ENCODE assay signal across 17 cellular contexts in the genomic region with DNA sequence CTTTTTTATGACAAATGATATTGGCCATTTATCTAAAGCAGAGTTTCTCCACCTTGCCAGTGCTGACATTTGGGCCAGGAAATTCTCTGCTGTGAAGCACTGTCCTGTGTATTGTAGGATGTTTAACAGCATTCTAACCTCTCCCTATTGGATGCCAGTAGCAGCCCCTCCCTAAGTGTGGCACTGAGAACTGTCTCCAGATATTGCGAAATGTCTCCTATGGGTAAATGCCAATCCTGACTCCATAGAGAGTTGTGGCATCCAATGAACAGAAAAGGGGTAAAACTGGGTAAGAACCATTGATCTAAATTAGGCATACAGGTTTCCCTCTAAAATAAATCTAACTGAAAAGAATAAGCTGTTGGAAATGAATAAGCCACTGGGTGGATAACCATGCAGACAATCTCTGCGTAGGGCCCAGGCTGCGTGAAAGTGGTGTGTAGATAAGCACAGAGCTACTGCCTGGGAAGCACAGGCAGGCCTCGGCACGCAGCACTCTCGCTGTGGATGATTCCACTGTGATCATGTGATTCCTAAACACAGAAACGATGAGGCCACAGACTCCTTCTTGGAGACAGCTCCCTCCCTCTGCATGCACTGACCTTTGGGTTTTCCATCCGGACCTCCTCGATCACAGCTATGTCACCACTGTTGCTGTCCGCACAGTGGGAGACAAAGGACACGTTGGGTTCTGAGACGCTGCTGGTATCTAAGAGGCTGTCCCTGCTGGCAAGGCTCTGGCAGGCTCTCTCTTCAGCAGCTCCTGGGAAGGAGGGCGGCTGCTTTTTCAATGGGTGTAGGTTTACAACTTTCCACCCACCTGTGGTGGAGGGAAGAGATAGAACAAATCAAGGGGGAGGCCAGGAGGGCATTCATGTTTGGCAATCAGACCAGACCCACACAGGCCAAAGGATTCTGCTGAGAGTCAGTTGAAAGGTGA. TPM values are rescaled to one million over a fixed set of nuclear protein-coding genes. Genes with fewer than 3 reads are reported as not detected.
DNase-seq lines count a peak whose midpoint lies in the region; ATAC-seq, FAIRE-seq and TF ChIP-seq lines count a peak whose summit lies in the region.
"Had no signal": no experiment of that assay in that cellular context is flagged by ENCODE, and none has a peak within 500 bp of the region (broad histone marks: within the 10 kb centered on the region; RNA-seq: fewer than 3 reads in every experiment).

No MANE protein-coding gene starts in this region.

- peaks cover 86% of the 10 kb centered on the region; the same call in 2 of the 3 replicates for H3K36me3 ChIP-seq in K562 (ENCODE audit: control insufficient read depth, insufficient read depth, low read length)
- peaks cover 25 to 27% of the 10 kb centered on the region in 2 donors for H3K36me3 ChIP-seq in prostate gland

- TF ChIP-seq RAD21 in Ishikawa (IDR thresholded peaks at IDR 0.05; ENCODE audit: low read depth) (no peak), K562 (CRISPR knock-in tag; conservative IDR thresholded peaks at IDR 0.05 in 1 of 2, IDR thresholded peaks at IDR 0.05 in 1 of 2) (no peak)

- H3K4me1 ChIP-seq in K562 (replicated peaks in 1 of 2; ENCODE audit: control insufficient read depth in 2 of 2, insufficient read depth in 2 of 2, low read length in 2 of 2) (no peaks in the 10 kb centered on the region), prostate gland (replicated peaks) (peaks cover 5% of the 10 kb centered on the region)

- POLR2A ChIA-PET in K562 (lab: Yijun Ruan, JAX): interaction anchor here (0.6 to 1.7 kb wide), 2 partner anchors 11 to 35 kb away, joined by 3 to 4 read pairs; no protein-coding TSS in a partner anchor

- no peak overlapping the region for H3K4me2 ChIP-seq in K562 (ENCODE audit: insufficient read depth, low read length)
- H3K4me2 ChIP-seq: SK-N-SH had no signal

- TF ChIP-seq EP300 in Ishikawa (IDR thresholded peaks at IDR 0.05; ENCODE audit: borderline replicate concordance) (no peak), K562 (IDR thresholded peaks at IDR 0.05; ENCODE audit: low read length) (no peak)

- no peak overlapping the region for H3K27ac ChIP-seq in K562 (ENCODE audit: extremely low read depth, low read depth, low read length)
- peak overlapping the region; percentile 55 to 76 for H3K27ac ChIP-seq in prostate gland

- no peak for TF ChIP-seq CTCF in K562 (IDR thresholded peaks at IDR 0.05 in 2 of 3, conservative IDR thresholded peaks at IDR 0.05 in 1 of 3; ENCODE audit: insufficient read depth in 2 of 3, low read depth in 1 of 3, low read length in 3 of 3)
- no peak for TF ChIP-seq CTCF in fibroblast of pulmonary artery (IDR thresholded peaks at IDR 0.05; ENCODE audit: low read length, missing control alignments)
- no peak for TF ChIP-seq CTCF in prostate gland (IDR thresholded peaks at IDR 0.05)

- no peaks in the 10 kb centered on the region for H4K20me1 ChIP-seq in K562 (replicated peaks; ENCODE audit: control insufficient read depth, insufficient read depth, low read length)

- DNase-seq in K562 (ENCODE audit: extremely low read depth in 1 of 4, low spot score in 3 of 4) (no peak), fibroblast of pulmonary artery (ENCODE audit: low read depth) (peak; percentile 20), prostate gland (ENCODE audit: low spot score) (peak; percentile 79), COLO829 (ENCODE audit: low spot score) (no peak), GM12891 (ENCODE audit: insufficient read length, low spot score) (no peak)
- DNase-seq: activated CD8-positive, alpha-beta memory T cell treated with anti-CD3 and anti-CD28 coated beads, Interleukin-2, amount 50 U/mL, for 48 hours; activated gamma-delta T cell treated with Interleukin-2 at 50 U/mL for 16 hours; COR-L47; effector memory CD8-positive, alpha-beta T cell; Karpas-422; NCI-H1105 treated with DMSO at 0.1 percent for 48 hours; NCI-H82; PC-3; SK-N-SH had no signal

- H3K9me3 ChIP-seq in K562 (replicated peaks; ENCODE audit: control insufficient read depth, insufficient read depth, low read depth, low read length): no peaks in the 10 kb centered on the region
- H3K9me3 ChIP-seq in prostate gland: no peaks in the 10 kb centered on the region
- H3K9me3 ChIP-seq: SK-N-SH had no signal

- H3K4me3 ChIP-seq in K562 (no peak overlapping the region), fibroblast of pulmonary artery (replicated peaks; ENCODE audit: low read depth, low read length) (no peak overlapping the region), prostate gland (no peak overlapping the region)

- CTCF ChIA-PET in K562 (lab: Yijun Ruan, JAX; ENCODE audit: low intra/inter-chr PET ratio): no interaction called here

- H3K27me3 ChIP-seq in K562 (ENCODE audit: control insufficient read depth in 2 of 2, insufficient read depth in 2 of 2, low read length in 2 of 2) (no peaks in the 10 kb centered on the region), prostate gland (replicated peaks; ENCODE audit: insufficient read depth) (no peaks in the 10 kb centered on the region)

- no peaks in the 10 kb centered on the region for H3K79me2 ChIP-seq in K562 (ENCODE audit: control insufficient read depth, insufficient read depth, low read length)

- in situ Hi-C loops in K562 (cut with MboI): no loop called here

- intact Hi-C loops in K562 (cut with micrococcal nuclease): no loop called here
- intact Hi-C loops in prostate gland (cut with DNase I): no loop called here

- no peaks in the 10 kb centered on the region for H3K9me1 ChIP-seq in K562 (ENCODE audit: control insufficient read depth, insufficient read depth, low read length)

- ATAC-seq in K562: no peak
- ATAC-seq in GM21737 (IDR thresholded peaks at IDR 0.05; ENCODE audit: unreplicated experiment): no peak
- ATAC-seq: effector memory CD8-positive, alpha-beta T cell; PC-3 had no signal

- TF ChIP-seq POLR2A in K562 (conservative IDR thresholded peaks at IDR 0.05) (no peak), prostate gland (IDR thresholded peaks at IDR 0.05) (no peak), GM12891 (IDR thresholded peaks at IDR 0.05; ENCODE audit: low read depth, low read length) (no peak)

- WGBS in K562 (ENCODE audit: insufficient coverage, low coverage, missing lambda C conversion rate): 88% methylated on average over 13 of the region's 13 CpGs
- WGBS in prostate gland: 38% methylated on average over 13 of the region's 13 CpGs

- FAIRE-seq in K562 (lab: Jason Lieb, UNC) (no peak), GM12891 (lab: Jason Lieb, UNC) (no peak)
- FAIRE-seq: frontal cortex had no signal

- no peak overlapping the region for H3K9ac ChIP-seq in K562 (ENCODE audit: insufficient read depth in 1 of 2, low read depth in 2 of 2, low read length in 2 of 2)
- H3K9ac ChIP-seq: SK-N-SH had no signal

- H2AFZ ChIP-seq in K562 (ENCODE audit: low read depth, low read length): no peak overlapping the region

- BruUV-seq in K562 (replicated peaks; lab: Mats Ljungman, UMichigan): no TSS peak

TF ChIP-seq in GM12891, 5 proteins besides CTCF, POLR2A, EP300 and RAD21:
- no peak for TF ChIP-seq TAF1 (IDR thresholded peaks at IDR 0.05; ENCODE audit: low read depth, low read length)
- TF ChIP-seq POU2F2 (IDR thresholded peaks at IDR 0.05; ENCODE audit: low read depth, low read length): no peak
- TF ChIP-seq POLR2AphosphoS5 (IDR thresholded peaks at IDR 0.05; ENCODE audit: low read depth, low read length): no peak
- no peak for TF ChIP-seq SPI1 (IDR thresholded peaks at IDR 0.05; ENCODE audit: low read depth, low read length)
- TF ChIP-seq PAX5 (IDR thresholded peaks at IDR 0.05; ENCODE audit: insufficient read depth, low read length, severe bottlenecking): no peak

RNA-seq across cellular contexts. Expression of gene GTF3C1, which starts 44.1 kb away (rescaled TPM):
- total RNA-seq in K562 (2011; cell fraction: chromatin; rRNA removed; ENCODE audit: low replicate concordance): 83.8 and 125 TPM in 2 replicates
- 68.3 and 75.2 TPM in 2 replicates for total RNA-seq in K562 (2011; cell fraction: nucleolus; rRNA removed)
- total RNA-seq in K562 (2011; cell fraction: nucleoplasm; rRNA removed): 75.5 and 85.5 TPM in 2 replicates
- total RNA-seq in K562 (2014; rRNA removed) (47.9 and 55.3 TPM in 2 replicates), K562 (2014; rRNA removed; fragmentation: Illumina TruSeq; extraction: Trizol) (21.1 and 23.7 TPM in 2 replicates), K562 (2015; rRNA removed; fragmentation: Illumina TruSeq; extraction: Trizol) (30.9 and 33.5 TPM in 2 replicates), K562 (2021) (61.5 and 63.6 TPM in 2 replicates), prostate gland (100 to 1,000 TPM; 164 to 233 TPM)
- polyA plus RNA-seq in K562 (2011; rRNA removed) (10.1 and 18.4 TPM in 2 replicates), K562 (2014; fragmentation: Illumina TruSeq; extraction: Trizol) (41.2 and 45.9 TPM in 2 replicates), K562 (2014; fragmentation: Nextera tagmentation; extraction: Ambion mirVana) (1 to 10 TPM in 1 of 2 experiments, under 1 TPM in 1; 0.72 to 2.5 TPM), K562 (2014; rRNA removed) (26.6 and 46.5 TPM in 2 replicates)
- polyA plus RNA-seq in K562 (2011; cell fraction: cytosol; rRNA removed): 21.0 and 31.9 TPM in 2 replicates
- polyA plus RNA-seq in K562 (2011; cell fraction: nucleus; rRNA removed): 58.0 and 75.6 TPM in 2 replicates
- polyA plus RNA-seq in K562 (2012): 32.0 and 44.4 TPM in 2 replicates
- 37.4 and 47.6 TPM in 2 replicates for polyA minus RNA-seq in K562 (2011; rRNA and poly(A)+ RNA removed)
- 42.9 and 50.3 TPM in 2 replicates for polyA minus RNA-seq in K562 (2011; cell fraction: cytosol; rRNA and poly(A)+ RNA removed)
- polyA minus RNA-seq in K562 (2011; cell fraction: nucleus; rRNA and poly(A)+ RNA removed): 29.6 and 48.8 TPM in 2 replicates
- 33.1 TPM for polyA plus RNA-seq in GM12891 (2012; ENCODE audit: low read depth, missing spikeins)

RNA-seq across cellular contexts. Expression of gene KATNIP, which starts 44.4 kb away (rescaled TPM):
- total RNA-seq in K562 (2011; cell fraction: chromatin; rRNA removed; ENCODE audit: low replicate concordance): 83.0 and 106 TPM in 2 replicates
- 39.1 and 48.2 TPM in 2 replicates for total RNA-seq in K562 (2011; cell fraction: nucleolus; rRNA removed)
- total RNA-seq in K562 (2011; cell fraction: nucleoplasm; rRNA removed): 52.3 and 52.5 TPM in 2 replicates
- total RNA-seq in K562 (2014; rRNA removed) (6.9 and 11.2 TPM in 2 replicates), K562 (2014; rRNA removed; fragmentation: Illumina TruSeq; extraction: Trizol) (9.0 and 10.2 TPM in 2 replicates), K562 (2015; rRNA removed; fragmentation: Illumina TruSeq; extraction: Trizol) (10.2 and 10.7 TPM in 2 replicates), K562 (2021) (9.9 and 13.2 TPM in 2 replicates), prostate gland (10 to 100 TPM; 31.7 to 40.9 TPM)
- polyA plus RNA-seq in K562 (2011; rRNA removed) (7.6 and 10.2 TPM in 2 replicates), K562 (2014; fragmentation: Illumina TruSeq; extraction: Trizol) (9.7 and 10.1 TPM in 2 replicates), K562 (2014; fragmentation: Nextera tagmentation; extraction: Ambion mirVana) (1 to 10 TPM; 1.7 to 2.6 TPM), K562 (2014; rRNA removed) (8.0 and 10.3 TPM in 2 replicates)
- polyA plus RNA-seq in K562 (2011; cell fraction: cytosol; rRNA removed): 6.3 TPM in 2 replicates
- 37.3 and 42.3 TPM in 2 replicates for polyA plus RNA-seq in K562 (2011; cell fraction: nucleus; rRNA removed)
- polyA plus RNA-seq in K562 (2012): 7.8 and 9.3 TPM in 2 replicates
- 26.5 and 29.0 TPM in 2 replicates for polyA minus RNA-seq in K562 (2011; rRNA and poly(A)+ RNA removed)
- polyA minus RNA-seq in K562 (2011; cell fraction: cytosol; rRNA and poly(A)+ RNA removed): 6.8 and 8.2 TPM in 2 replicates
- 21.3 and 32.2 TPM in 2 replicates for polyA minus RNA-seq in K562 (2011; cell fraction: nucleus; rRNA and poly(A)+ RNA removed)
- 5.7 TPM for polyA plus RNA-seq in GM12891 (2012; ENCODE audit: low read depth, missing spikeins)

Comparison
In these comparisons a context has a peak if more than half of its experiments do, and no peak if none do; other contexts are left out.
1. DNase-seq: peak in fibroblast of pulmonary artery (single experiment) and prostate gland (single experiment); none in K562 (0 of 4), COLO829 (single experiment) and GM12891 (single experiment).